25 cellular contexts compared by ENCODE assay signal in the genomic region with DNA sequence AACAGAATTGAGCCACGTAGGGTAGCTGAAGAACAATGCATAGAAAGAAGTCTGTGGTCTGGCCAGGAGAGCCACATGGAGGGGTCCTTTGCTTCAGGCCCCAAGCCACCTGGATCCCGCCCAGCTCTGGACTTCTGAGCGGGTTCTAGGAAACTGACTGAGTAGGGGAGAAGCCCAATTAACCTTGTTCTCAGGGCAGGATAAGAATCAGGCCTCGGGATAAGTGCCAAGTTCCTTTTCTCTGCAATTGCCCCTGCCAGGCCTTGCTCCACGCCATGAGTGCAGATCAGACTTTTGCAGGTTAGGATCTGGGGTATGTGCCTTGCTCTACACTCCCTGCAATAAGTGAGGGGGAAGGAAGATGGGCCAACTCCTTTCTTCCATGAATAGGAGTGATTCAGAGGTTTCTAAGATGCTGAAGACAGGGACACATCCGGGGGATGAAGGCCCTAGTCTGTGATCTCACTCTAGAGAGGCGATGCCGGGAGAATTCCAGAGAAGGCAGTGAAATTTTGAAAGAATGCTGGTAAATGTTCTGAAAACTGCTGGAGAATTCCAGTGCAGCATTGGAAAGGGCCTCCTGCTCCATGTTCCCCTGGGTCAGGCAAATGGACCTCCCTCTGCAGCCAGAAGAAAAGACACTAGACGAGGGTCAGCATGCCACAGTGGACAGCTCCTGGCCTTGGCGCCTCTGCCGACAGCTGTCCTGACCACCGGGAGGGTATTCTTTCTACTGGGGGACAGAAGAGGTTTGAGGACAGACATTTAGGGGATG. TPM values are rescaled to one million over a fixed set of nuclear protein-coding genes. Genes with fewer than 3 reads are reported as not detected.
"Had no signal": no experiment of that assay in that cellular context is flagged by ENCODE, and none has a peak within 500 bp of the region (broad histone marks: within the 10 kb centered on the region; RNA-seq: fewer than 3 reads in every experiment).

No MANE protein-coding gene starts in this region.

- H3K4me3 ChIP-seq: body of pancreas, colonic mucosa, gastrocnemius medialis, heart left ventricle, left lung, tibial artery, uterus had no signal

- H3K36me3 ChIP-seq: colonic mucosa, gastrocnemius medialis, heart left ventricle, left lung, tibial artery, uterus had no signal

- ATAC-seq: body of pancreas, gastrocnemius medialis, heart left ventricle, left lung had no signal

- H3K9me3 ChIP-seq: body of pancreas, colonic mucosa, gastrocnemius medialis, heart left ventricle, left lung, tibial artery, uterus had no signal

- H3K27ac ChIP-seq: body of pancreas, colonic mucosa, gastrocnemius medialis, heart left ventricle, left lung, tibial artery, uterus had no signal

- DNase-seq: activated B cell treated with CpG ODN at 0.5 μM for 24 hours; activated CD4-positive, alpha-beta memory T cell treated with anti-CD3 and anti-CD28 coated beads for 36 hours; activated CD4-positive, alpha-beta T cell treated with anti-CD3 and anti-CD28 coated beads for 4 hours; activated naive CD8-positive, alpha-beta T cell treated with anti-CD3 and anti-CD28 coated beads, Interleukin-2, amount 10 ng/mL, durations not matched to agents 7 days and 5 days; activated T-cell treated with anti-CD3 and anti-CD28 coated beads for 4 hours; amygdala; body of pancreas; colonic mucosa; gastrocnemius medialis; heart left ventricle; left lung; nucleus accumbens; stimulated activated CD4-positive, alpha-beta T cell treated with anti-CD3 and anti-CD28 coated beads, Interleukin-12 subunit alpha, Interleukin-12 subunit beta, amount 100 ng/mL, for 4 hours; stimulated activated CD4-positive, alpha-beta T cell treated with anti-CD3 and anti-CD28 coated beads, Interleukin-1b, Interleukin-23, amount 100 ng/mL, for 48 hours; stimulated activated CD8-positive, alpha-beta memory T cell treated with anti-CD3 and anti-CD28 coated beads, Interleukin-4, amount 100 ng/mL, for 48 hours; stimulated activated naive CD4-positive, alpha-beta T cell; tibial artery; uterus had no signal

RNA-seq across cellular contexts. Expression of a gene that starts 5.8 kb away (rescaled TPM):
- total RNA-seq: activated B cell treated with CpG ODN at 0.5 μM for 24 hours; activated CD4-positive, alpha-beta memory T cell treated with anti-CD3 and anti-CD28 coated beads for 36 hours; activated naive CD8-positive, alpha-beta T cell treated with anti-CD3 and anti-CD28 coated beads, Interleukin-2, amount 10 ng/mL, durations not matched to agents 7 days and 5 days; activated T-helper 1 cell treated with anti-CD3 and anti-CD28 coated beads, Interleukin-12 subunit alpha, Interleukin-12 subunit beta, Interleukin-2, Interleukin-4 antibody, amounts not matched to agents 30 ng/mL and 10 ng/mL and 1 ng/mL, durations not matched to agents 14 hours and 24 hours and 36 hours; body of pancreas; colonic mucosa; gastrocnemius medialis; heart left ventricle; kidney epithelial cell; left lung; lung microvascular endothelial cell; mesothelial cell of epicardium; renal cortical epithelial cell; subcutaneous adipose tissue; T-helper 2 cell treated with Interferon-gamma antibody and Interleukin-4, amounts not matched to agents 100 ng/mL and 5 ng/mL, for 36 hours; uterus had no signal
- polyA plus RNA-seq: heart left ventricle had no signal

RNA-seq across cellular contexts. Expression of a gene that starts 24.8 kb away (rescaled TPM):
- total RNA-seq: activated B cell treated with CpG ODN at 0.5 μM for 24 hours; activated CD4-positive, alpha-beta memory T cell treated with anti-CD3 and anti-CD28 coated beads for 36 hours; activated naive CD8-positive, alpha-beta T cell treated with anti-CD3 and anti-CD28 coated beads, Interleukin-2, amount 10 ng/mL, durations not matched to agents 7 days and 5 days; activated T-helper 1 cell treated with anti-CD3 and anti-CD28 coated beads, Interleukin-12 subunit alpha, Interleukin-12 subunit beta, Interleukin-2, Interleukin-4 antibody, amounts not matched to agents 30 ng/mL and 10 ng/mL and 1 ng/mL, durations not matched to agents 14 hours and 24 hours and 36 hours; kidney epithelial cell; lung microvascular endothelial cell; T-helper 2 cell treated with Interferon-gamma antibody and Interleukin-4, amounts not matched to agents 100 ng/mL and 5 ng/mL, for 36 hours had no signal
